Comparison of ENCODE assay signal across 8 cellular contexts in the genomic region with DNA sequence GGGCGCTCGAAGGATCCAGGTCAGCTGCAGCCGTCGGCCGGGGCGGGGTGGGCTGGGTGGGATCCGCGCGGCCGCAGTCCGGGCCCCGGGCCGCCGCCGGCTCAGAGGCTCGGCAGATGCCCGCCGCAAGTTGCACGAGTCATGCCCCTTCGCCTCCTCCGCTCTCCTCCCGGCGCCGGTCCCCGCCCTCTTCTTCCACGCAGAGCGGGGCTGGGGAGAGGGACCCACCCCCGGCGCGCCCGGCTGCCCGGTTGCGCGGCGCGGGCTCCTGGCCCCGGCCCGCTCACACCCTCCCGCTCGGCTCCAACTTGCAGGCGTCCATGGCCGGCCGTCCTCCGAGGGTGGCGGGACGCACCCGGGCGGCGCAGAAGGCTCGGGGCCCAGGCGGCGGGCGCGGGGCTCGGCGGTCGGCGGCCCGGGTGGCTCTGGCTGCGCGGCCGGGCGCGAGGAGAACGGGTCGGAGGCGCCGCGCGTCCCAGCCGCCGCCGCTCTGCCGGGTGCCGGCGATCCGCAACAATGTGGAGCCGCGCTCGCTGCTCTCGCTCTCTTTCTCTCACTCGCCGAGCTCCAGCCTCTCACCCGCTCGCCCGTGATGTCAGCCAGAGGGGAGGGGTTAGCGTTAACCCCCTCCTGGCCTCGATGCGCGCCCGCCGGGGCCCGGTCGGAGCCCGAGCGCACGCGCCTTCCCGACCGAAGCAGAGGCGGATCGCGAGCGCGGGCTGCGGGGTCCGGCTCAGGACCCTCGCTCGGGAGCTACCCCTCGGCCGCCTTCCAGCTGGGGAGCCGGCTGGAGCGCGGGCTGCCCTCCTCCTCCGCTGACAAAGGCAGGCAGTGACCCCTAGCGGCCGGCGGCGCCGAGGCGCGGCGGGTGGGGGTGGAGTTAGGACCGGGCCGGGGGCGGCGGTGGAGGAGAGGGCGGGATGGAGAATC. TPM values are rescaled to one million over a fixed set of nuclear protein-coding genes. Genes with fewer than 3 reads are reported as not detected.
DNase-seq lines count a peak whose midpoint lies in the region; ATAC-seq, FAIRE-seq and TF ChIP-seq lines count a peak whose summit lies in the region.

A gene with protein sequence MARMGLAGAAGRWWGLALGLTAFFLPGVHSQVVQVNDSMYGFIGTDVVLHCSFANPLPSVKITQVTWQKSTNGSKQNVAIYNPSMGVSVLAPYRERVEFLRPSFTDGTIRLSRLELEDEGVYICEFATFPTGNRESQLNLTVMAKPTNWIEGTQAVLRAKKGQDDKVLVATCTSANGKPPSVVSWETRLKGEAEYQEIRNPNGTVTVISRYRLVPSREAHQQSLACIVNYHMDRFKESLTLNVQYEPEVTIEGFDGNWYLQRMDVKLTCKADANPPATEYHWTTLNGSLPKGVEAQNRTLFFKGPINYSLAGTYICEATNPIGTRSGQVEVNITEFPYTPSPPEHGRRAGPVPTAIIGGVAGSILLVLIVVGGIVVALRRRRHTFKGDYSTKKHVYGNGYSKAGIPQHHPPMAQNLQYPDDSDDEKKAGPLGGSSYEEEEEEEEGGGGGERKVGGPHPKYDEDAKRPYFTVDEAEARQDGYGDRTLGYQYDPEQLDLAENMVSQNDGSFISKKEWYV (minus strand): TSS at position 550 of the 930 bp plus-strand sequence. CDS start 647 bp downstream, outside the sequence.

- H2AFZ ChIP-seq in OCI-LY3 (ENCODE audit: low read depth, low read length): peak within 1 kb of the TSS; percentile 87

- no peak for FAIRE-seq in D721Med (lab: Jason Lieb, UNC)

- H3K4me2 ChIP-seq in OCI-LY3 (ENCODE audit: low read length): peak within 1 kb of the TSS; percentile 93

- H3K4me3 ChIP-seq in OCI-LY3 (ENCODE audit: low read length): peak within 1 kb of the TSS; percentile 94
- H3K4me3 ChIP-seq in epithelial cell of proximal tubule (ENCODE audit: low read depth, low read length): peak within 1 kb of the TSS; percentile 76
- H3K4me3 ChIP-seq in mucosa of stomach (ENCODE audit: low read length): peak within 1 kb of the TSS; percentile 71

- H3K9ac ChIP-seq in OCI-LY3 (ENCODE audit: low read length) (peak within 1 kb of the TSS; percentile 84), mucosa of stomach (ENCODE audit: low read length) (peak within 1 kb of the TSS; percentile 71)

- H3K79me2 ChIP-seq in OCI-LY3 (ENCODE audit: low read length): peaks cover 53% of the 10 kb centered on the region

- H4K20me1 ChIP-seq in OCI-LY3 (ENCODE audit: insufficient read depth, low read length): peaks cover 37% of the 10 kb centered on the region

- peaks cover 21% of the 10 kb centered on the region for H3K36me3 ChIP-seq in OCI-LY3 (replicated peaks; ENCODE audit: low read depth, low read length)
- no peaks in the 10 kb centered on the region for H3K36me3 ChIP-seq in mucosa of stomach (ENCODE audit: control insufficient read depth, insufficient read depth, low read length)

- peak; percentile 57 for TF ChIP-seq CTCF in D721Med (IDR thresholded peaks at IDR 0.05; ENCODE audit: insufficient read depth, missing control alignments)
- TF ChIP-seq CTCF in OCI-LY3 (IDR thresholded peaks at IDR 0.05; ENCODE audit: low read depth, low read length): peak; percentile 89
- peak; percentile 72 for TF ChIP-seq CTCF in epithelial cell of proximal tubule (conservative IDR thresholded peaks at IDR 0.05; ENCODE audit: low read depth, low read length)

- peaks cover 38% of the 10 kb centered on the region for H3K4me1 ChIP-seq in OCI-LY3 (ENCODE audit: low read length)
- peaks cover 23% of the 10 kb centered on the region for H3K4me1 ChIP-seq in mucosa of stomach (ENCODE audit: control insufficient read depth, insufficient read depth, low read length)

- H3K27ac ChIP-seq in OCI-LY3 (ENCODE audit: low read length): peak within 1 kb of the TSS; percentile 68

- H3K27me3 ChIP-seq in OCI-LY3 (ENCODE audit: low read depth, low read length) (no peaks in the 10 kb centered on the region), mucosa of stomach (ENCODE audit: control insufficient read depth, insufficient read depth, low read length) (no peaks in the 10 kb centered on the region)

- H3K9me3 ChIP-seq in OCI-LY3 (ENCODE audit: insufficient read depth, low read length) (no peaks in the 10 kb centered on the region), mucosa of stomach (ENCODE audit: control insufficient read depth, low read length) (no peaks in the 10 kb centered on the region)

- ATAC-seq in GM19468 (IDR thresholded peaks at IDR 0.05; ENCODE audit: extremely low read depth, unreplicated experiment): peak; percentile 66

- DNase-seq in D721Med (ENCODE audit: insufficient read length, low spot score) (peak; percentile 84), HS-5 (ENCODE audit: low read depth) (peak; percentile 41), activated T-cell treated with anti-CD3 and anti-CD28 coated beads for 48 hours (ENCODE audit: low read depth) (peak; percentile 82), epithelial cell of proximal tubule (ENCODE audit: low read depth) (peak; percentile 9)
- peak; percentile 66 to 70 for DNase-seq in stimulated activated CD8-positive, alpha-beta memory T cell treated with anti-CD3 and anti-CD28 coated beads, Interleukin-4, amount 100 ng/mL, for 4 hours (ENCODE audit: low read depth in 2 of 2, low spot score in 1 of 2)

RNA-seq across cellular contexts. Expression of the gene that starts here (rescaled TPM):
- total RNA-seq in epithelial cell of proximal tubule: 4.7 and 6.6 TPM in 2 replicates

Comparison
In these comparisons a context has a peak if more than half of its experiments do, and no peak if none do; other contexts are left out.
1. Peak in every context shown above with its lines: DNase-seq, ATAC-seq, H3K4me3 ChIP-seq and H3K27ac ChIP-seq.
2. DNase-seq: peak in every context shown above with its lines; median percentile 84 in D721Med; 82 in activated T-cell treated with anti-CD3 and anti-CD28 coated beads for 48 hours; 68 in stimulated activated CD8-positive, alpha-beta memory T cell treated with anti-CD3 and anti-CD28 coated beads, Interleukin-4, amount 100 ng/mL, for 4 hours; 41 in HS-5; 9 in epithelial cell of proximal tubule.